In the genomic region with DNA sequence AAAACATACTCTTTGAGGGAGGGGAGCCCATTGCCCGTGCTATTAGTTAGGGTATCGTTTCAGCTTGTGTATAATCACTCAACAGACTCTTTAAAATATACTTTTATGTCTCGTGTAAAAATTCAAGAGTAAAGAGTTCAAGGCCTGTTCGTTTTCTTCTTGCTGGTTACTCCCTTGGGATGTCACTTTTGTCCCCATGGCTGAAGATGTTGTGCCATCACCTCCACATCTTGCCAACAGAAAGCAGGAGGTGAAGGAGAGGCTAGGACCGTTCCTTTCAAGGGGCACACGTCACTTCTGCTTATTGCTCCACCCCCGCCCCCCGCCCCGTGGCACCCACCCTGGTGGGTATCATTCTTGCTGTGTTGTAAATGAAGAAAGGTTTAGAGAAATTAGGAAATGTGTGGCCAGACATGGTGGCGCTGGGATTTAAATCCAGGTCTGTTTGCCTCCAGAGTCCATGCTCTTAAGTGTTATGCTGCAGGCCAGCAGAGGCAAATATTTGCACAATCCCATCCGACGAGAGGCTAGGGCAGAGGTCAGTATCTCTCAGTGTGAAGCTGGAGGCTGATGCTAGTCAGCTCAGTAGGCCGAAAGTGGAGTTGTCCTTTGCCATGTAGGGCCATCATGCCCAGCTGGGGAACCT, we compare ENCODE assay signal across 23 cellular contexts. TPM values are rescaled to one million over a fixed set of nuclear protein-coding genes. Genes with fewer than 3 reads are reported as not detected.
DNase-seq lines count a peak whose midpoint lies in the region; ATAC-seq and TF ChIP-seq lines count a peak whose summit lies in the region.
"Had no signal": no experiment of that assay in that cellular context is flagged by ENCODE, and none has a peak within 500 bp of the region (broad histone marks: within the 10 kb centered on the region; RNA-seq: fewer than 3 reads in every experiment).

No MANE protein-coding gene starts in this region.

- WGBS in esophagus muscularis mucosa, result 78% methylated on average over 12 of the region's 13 CpGs
- WGBS in right lobe of liver (ENCODE audit: insufficient coverage, low coverage, low lambda C conversion rate, missing lambda C conversion rate), result 39% methylated on average over 12 of the region's 13 CpGs

- H3K4me1 ChIP-seq in esophagus muscularis mucosa (no peaks in the 10 kb centered on the region), right lobe of liver (peaks cover 0 to 15% (median 3%) of the 10 kb centered on the region in 4 donors)
- H3K4me1 ChIP-seq: BLaER1 had no signal

- TF ChIP-seq CTCF in esophagus muscularis mucosa (IDR thresholded peaks at IDR 0.05) (no peak), right lobe of liver (IDR thresholded peaks at IDR 0.05) (no peak)

- H3K27ac ChIP-seq in esophagus muscularis mucosa (replicated peaks in 1 of 4), result no peak overlapping the region
- peak overlapping the region in 2 of 3 donors; percentile 49 to 72 for H3K27ac ChIP-seq in right lobe of liver
- H3K27ac ChIP-seq: BLaER1, SJCRH30 had no signal

- H3K27me3 ChIP-seq in esophagus muscularis mucosa (no peaks in the 10 kb centered on the region), right lobe of liver (no peaks in the 10 kb centered on the region)
- H3K27me3 ChIP-seq: BLaER1, MG63, SJCRH30 had no signal

- no peak for TF ChIP-seq EP300 in esophagus muscularis mucosa (IDR thresholded peaks at IDR 0.05)

- peak; percentile 28 for DNase-seq in HuH-7 (ENCODE audit: low spot score)
- peak; percentile 51 for DNase-seq in NCI-H69 (lab: John Stamatoyannopoulos, UW)
- peak; percentile 79 for DNase-seq in esophagus muscularis mucosa (ENCODE audit: extremely low spot score)
- DNase-seq in right lobe of liver, result peak; percentile 49 to 80 (median 69)
- DNase-seq in NCI-H446 (lab: John Stamatoyannopoulos, UW), result no peak
- no peak for DNase-seq in activated T-cell treated with anti-CD3 and anti-CD28 coated beads, Interleukin-2, amount 50 U/mL, for 1 hour
- DNase-seq: ACHN; CD4-positive, alpha-beta T cell; GDM1; Kasumi-1; MG63; NCI-H2029 treated with DMSO at 0.1 percent for 48 hours; NCI-H345; NCI-H524 treated with DMSO at 0.1 percent for 48 hours; SJCRH30; T-helper 1 cell had no signal

- peak; percentile 98 to 99 (median 99) for ATAC-seq in right lobe of liver
- ATAC-seq in HG03159 (IDR thresholded peaks at IDR 0.05; ENCODE audit: unreplicated experiment), result no peak
- no peak for ATAC-seq in GM21529 (IDR thresholded peaks at IDR 0.05; ENCODE audit: unreplicated experiment)
- ATAC-seq: HCT116, Panc1 had no signal

- H3K9me3 ChIP-seq in esophagus muscularis mucosa, result no peaks in the 10 kb centered on the region
- no peaks in the 10 kb centered on the region for H3K9me3 ChIP-seq in right lobe of liver
- H3K9me3 ChIP-seq: BLaER1, MG63, SJCRH30 had no signal

- no peak for TF ChIP-seq POLR2A in esophagus muscularis mucosa (IDR thresholded peaks at IDR 0.05; ENCODE audit: low read depth)
- no peak for TF ChIP-seq POLR2A in right lobe of liver (IDR thresholded peaks at IDR 0.05)

- H3K4me3 ChIP-seq in esophagus muscularis mucosa, result no peak overlapping the region
- H3K4me3 ChIP-seq in right lobe of liver, result no peak overlapping the region
- H3K4me3 ChIP-seq: BLaER1, MG63, SJCRH30 had no signal

- intact Hi-C loops in esophagus muscularis mucosa (cut with DNase I), result no loop called here
- intact Hi-C loops in right lobe of liver (cut with DNase I), result loop anchor here in 1 of 2 donors (10.0 kb wide), 1 partner anchor 151 kb away; no protein-coding TSS in a partner anchor

- H3K36me3 ChIP-seq in esophagus muscularis mucosa (peaks cover 0 to 22% (median 17%) of the 10 kb centered on the region in 4 donors), right lobe of liver (no peaks in the 10 kb centered on the region)
- H3K36me3 ChIP-seq: MG63, SJCRH30 had no signal

RNA-seq across cellular contexts. Expression of a gene that starts 3.0 kb away (rescaled TPM):
- total RNA-seq in esophagus muscularis mucosa (not detected), right lobe of liver (not detected)
- total RNA-seq: CD4-positive, alpha-beta T cell; Daoy; H1 had no signal

Comparison
In these comparisons a context has a peak if more than half of its experiments do, and no peak if none do; other contexts are left out.
1. DNase-seq: peak in HuH-7 (single experiment), NCI-H69 (single experiment), esophagus muscularis mucosa (single experiment) and right lobe of liver (3 of 3); none in NCI-H446 (0 of 2) and activated T-cell treated with anti-CD3 and anti-CD28 coated beads, Interleukin-2, amount 50 U/mL, for 1 hour (single experiment).
2. H3K27ac ChIP-seq: peak in right lobe of liver (2 of 3); none in esophagus muscularis mucosa (0 of 4).
3. ATAC-seq: peak in right lobe of liver (4 of 4); none in HG03159 (single experiment) and GM21529 (single experiment).